In the genomic region with DNA sequence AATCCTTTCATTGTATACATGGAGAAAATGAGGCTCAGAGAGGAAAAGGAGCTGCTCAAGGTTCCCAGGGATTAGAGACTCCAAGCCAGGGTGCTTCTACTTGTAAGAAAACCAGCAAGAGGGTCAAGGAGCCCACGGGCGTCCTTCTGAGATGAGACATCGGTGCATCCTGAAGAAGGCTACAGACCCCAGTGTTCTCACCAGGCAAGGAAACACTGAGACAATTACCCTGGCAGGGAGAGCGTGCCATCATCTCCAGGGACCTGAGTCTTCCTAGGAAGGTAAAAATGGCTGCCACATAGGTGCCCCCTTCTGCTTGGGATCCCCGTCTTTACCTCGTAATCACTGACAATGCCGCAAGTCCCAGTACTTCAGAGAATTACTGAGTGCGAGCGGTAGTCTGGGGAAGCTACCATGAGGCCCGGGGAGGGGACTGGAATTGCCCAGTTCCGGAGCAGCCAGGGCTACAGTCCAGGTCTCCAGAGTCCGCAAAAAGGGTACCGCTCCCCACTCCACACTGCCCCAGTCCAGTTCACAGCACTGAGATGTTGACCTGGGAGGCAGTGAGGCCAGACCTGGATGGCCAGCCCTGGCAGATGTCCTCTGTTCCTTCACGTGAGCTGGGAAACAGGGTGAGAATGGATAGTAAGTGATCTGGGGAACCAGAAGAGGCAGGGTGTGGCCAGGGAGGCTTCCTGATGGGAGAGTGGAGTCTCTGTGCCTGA, we compare ENCODE assay signal across 21 cellular contexts.
DNase-seq lines count a peak whose midpoint lies in the region; ATAC-seq, FAIRE-seq and TF ChIP-seq lines count a peak whose summit lies in the region.
"Had no signal": no experiment of that assay in that cellular context is flagged by ENCODE, and none has a peak within 500 bp of the region (broad histone marks: within the 10 kb centered on the region; RNA-seq: fewer than 3 reads in every experiment).

No MANE protein-coding gene starts in this region.

- H3K4me1 ChIP-seq in heart left ventricle (peaks cover 0 to 29% (median 13%) of the 10 kb centered on the region in 12 donors), astrocyte (ENCODE audit: insufficient read depth, low read length) (peaks cover 15% of the 10 kb centered on the region), mesenchymal stem cell (ENCODE audit: control insufficient read depth, insufficient read depth, low read depth, low read length) (no peaks in the 10 kb centered on the region), subcutaneous abdominal adipose tissue (ENCODE audit: control insufficient read depth in 5 of 5, insufficient read depth in 5 of 5, low read length in 5 of 5) (peaks cover 7 to 31% (median 15%) of the 10 kb centered on the region in 5 donors)
- H3K4me1 ChIP-seq: prostate gland had no signal

- no peaks in the 10 kb centered on the region for H4K20me1 ChIP-seq in astrocyte (ENCODE audit: insufficient read depth, low read length)

- H3K4ac ChIP-seq in mesenchymal stem cell (ENCODE audit: low read depth in 1 of 2, low read length in 2 of 2) = no peak overlapping the region

- H3K36me3 Mint-ChIP-seq in astrocyte (ENCODE audit: low read depth, unreplicated experiment) = peaks cover 2% of the 10 kb centered on the region
- H3K36me3 Mint-ChIP-seq: immature natural killer cell had no signal

- H2BK120ac ChIP-seq in mesenchymal stem cell (ENCODE audit: low read depth, low read length) = no peak overlapping the region

- H4K8ac ChIP-seq in mesenchymal stem cell (ENCODE audit: low read length) = peak overlapping the region; percentile 2

- peak overlapping the region; percentile 81 for H3K27ac Mint-ChIP-seq in astrocyte (ENCODE audit: unreplicated experiment)
- H3K27ac Mint-ChIP-seq: activated CD4-positive, alpha-beta T cell treated with anti-CD3 and anti-CD28 coated beads for 36 hours; activated T-helper 2 cell treated with anti-CD3 and anti-CD28 coated beads, Interferon-gamma antibody, Interleukin-2, Interleukin-4, amounts not matched to agents 10 μg/mL and 5 μg/mL and 100 μg/mL, durations not matched to agents 14 hours and 24 hours and 36 hours; immature natural killer cell; natural killer cell had no signal

- H3K4me3 Mint-ChIP-seq in astrocyte (ENCODE audit: unreplicated experiment) = no peak overlapping the region
- H3K4me3 Mint-ChIP-seq: activated CD4-positive, alpha-beta T cell treated with anti-CD3 and anti-CD28 coated beads for 36 hours; immature natural killer cell; natural killer cell had no signal

- H3K4me2 ChIP-seq in astrocyte (ENCODE audit: low read length) = no peak overlapping the region
- H3K4me2 ChIP-seq in mesenchymal stem cell (ENCODE audit: low read length, poor library complexity, severe bottlenecking) = no peak overlapping the region

- WGBS in heart left ventricle, 4 donors = 87 to 91% (median 89%) methylated on average over 8 to 14 of the region's 14 CpGs
- WGBS in mesenchymal stem cell = 90% methylated on average over 14 of the region's 14 CpGs

- H2AK5ac ChIP-seq in mesenchymal stem cell (ENCODE audit: low read length, severe bottlenecking) = peak overlapping the region; percentile 63

- H3K4me3 ChIP-seq in heart left ventricle = no peak overlapping the region
- H3K4me3 ChIP-seq in astrocyte (ENCODE audit: insufficient read depth, low read depth, low read length) = no peak overlapping the region
- peak overlapping the region in 1 of 2 experiments; percentile 1 for H3K4me3 ChIP-seq in mesenchymal stem cell (ENCODE audit: insufficient read depth in 1 of 2, low read depth in 1 of 2, low read length in 2 of 2)
- no peak overlapping the region for H3K4me3 ChIP-seq in subcutaneous abdominal adipose tissue (ENCODE audit: low read depth in 1 of 5, low read length in 5 of 5)
- H3K4me3 ChIP-seq: lung, prostate gland had no signal

- no peak overlapping the region for H3K23ac ChIP-seq in mesenchymal stem cell (ENCODE audit: low read length in 2 of 2)

- peaks cover 1% of the 10 kb centered on the region for H3K9me3 Mint-ChIP-seq in astrocyte (ENCODE audit: unreplicated experiment)
- H3K9me3 Mint-ChIP-seq: activated T-helper 2 cell treated with anti-CD3 and anti-CD28 coated beads, Interferon-gamma antibody, Interleukin-2, Interleukin-4, amounts not matched to agents 10 μg/mL and 5 μg/mL and 100 μg/mL, durations not matched to agents 14 hours and 24 hours and 36 hours; natural killer cell had no signal

- no peaks in the 10 kb centered on the region for H3K27me3 Mint-ChIP-seq in astrocyte (ENCODE audit: low read depth, unreplicated experiment)
- H3K27me3 Mint-ChIP-seq: activated CD4-positive, alpha-beta T cell treated with anti-CD3 and anti-CD28 coated beads for 36 hours had no signal

- TF ChIP-seq POLR2A in heart left ventricle (IDR thresholded peaks at IDR 0.05) = no peak

- H3K27me3 ChIP-seq in heart left ventricle = no peaks in the 10 kb centered on the region
- H3K27me3 ChIP-seq in astrocyte (ENCODE audit: insufficient read depth, low read length) = no peaks in the 10 kb centered on the region
- H3K27me3 ChIP-seq in mesenchymal stem cell (ENCODE audit: control insufficient read depth in 1 of 2, insufficient read depth in 1 of 2, low read length in 2 of 2) = no peaks in the 10 kb centered on the region
- no peaks in the 10 kb centered on the region for H3K27me3 ChIP-seq in subcutaneous abdominal adipose tissue (ENCODE audit: control insufficient read depth in 5 of 5, insufficient read depth in 4 of 5, low read length in 5 of 5)

- H3K27ac ChIP-seq in heart left ventricle (peak overlapping the region in 10 of 12 donors; percentile 41 to 85 (median 64)), astrocyte (ENCODE audit: low read depth, low read length) (no peak overlapping the region), mesenchymal stem cell (ENCODE audit: low read length, poor library complexity, severe bottlenecking) (no peak overlapping the region), subcutaneous abdominal adipose tissue (ENCODE audit: low read depth, low read length) (peak overlapping the region; percentile 7)
- H3K27ac ChIP-seq: prostate gland had no signal

- peak overlapping the region in 1 of 2 experiments; percentile 64 for H3K14ac ChIP-seq in mesenchymal stem cell (ENCODE audit: low read length in 2 of 2)

- H2AFZ ChIP-seq in astrocyte (ENCODE audit: low read depth, low read length) (peak overlapping the region; percentile 69), mesenchymal stem cell (ENCODE audit: low read depth, low read length) (no peak overlapping the region)

- DNase-seq in heart left ventricle (peak in 1 of 5 donors; percentile 17), left cardiac atrium (no peak), astrocyte (ENCODE audit: low read depth) (no peak), mesenchymal stem cell (no peak), DMS114 treated with DMSO at 0.1 percent for 48 hours (lab: John Stamatoyannopoulos, UW; ENCODE audit: unreplicated experiment) (no peak), AG20443 (ENCODE audit: low spot score) (no peak)
- DNase-seq: activated CD4-positive, alpha-beta T cell treated with anti-CD3 and anti-CD28 coated beads for 36 hours; central memory CD4-positive, alpha-beta T cell; DMS79 treated with DMSO at 0.1 percent for 48 hours; effector CD8-positive, alpha-beta T cell; immature natural killer cell; MM.1S; natural killer cell; NCI-H187; NCI-H774; stimulated activated CD8-positive, alpha-beta memory T cell treated with anti-CD3 and anti-CD28 coated beads, Interleukin-4, amount 100 ng/mL, for 48 hours had no signal

- H2BK5ac ChIP-seq in mesenchymal stem cell (ENCODE audit: low read depth, low read length, poor library complexity, severe bottlenecking) = no peak overlapping the region

- peaks cover 18% of the 10 kb centered on the region for H3K4me1 Mint-ChIP-seq in astrocyte (ENCODE audit: low read depth, unreplicated experiment)
- H3K4me1 Mint-ChIP-seq: immature natural killer cell had no signal

- H3K9ac ChIP-seq in astrocyte (ENCODE audit: low read length) (no peak overlapping the region), mesenchymal stem cell (ENCODE audit: low read length) (peak overlapping the region; percentile 20), subcutaneous abdominal adipose tissue (ENCODE audit: low read length in 5 of 5) (no peak overlapping the region)

- H2BK12ac ChIP-seq in mesenchymal stem cell (ENCODE audit: low read length in 2 of 2) = no peak overlapping the region

- no peaks in the 10 kb centered on the region for H3K9me3 ChIP-seq in heart left ventricle
- no peaks in the 10 kb centered on the region for H3K9me3 ChIP-seq in astrocyte (ENCODE audit: insufficient read depth, low read depth, low read length)
- peaks cover 1% of the 10 kb centered on the region for H3K9me3 ChIP-seq in mesenchymal stem cell (ENCODE audit: control insufficient read depth, low read length)
- no peaks in the 10 kb centered on the region for H3K9me3 ChIP-seq in subcutaneous abdominal adipose tissue (ENCODE audit: control insufficient read depth in 5 of 5, low read length in 5 of 5)
- H3K9me3 ChIP-seq: prostate gland had no signal

- H3K79me1 ChIP-seq in mesenchymal stem cell (replicated peaks; ENCODE audit: low read length, poor library complexity, severe bottlenecking) = no peaks in the 10 kb centered on the region

- peak in 2 of 4 donors; percentile 11 to 12 for ATAC-seq in heart left ventricle
- no peak for ATAC-seq in left cardiac atrium
- no peak for ATAC-seq in HG03565 (IDR thresholded peaks at IDR 0.05; ENCODE audit: unreplicated experiment)
- ATAC-seq: activated CD4-positive, alpha-beta T cell treated with anti-CD3 and anti-CD28 coated beads for 36 hours; natural killer cell had no signal

- H3K79me2 ChIP-seq in astrocyte (ENCODE audit: insufficient read depth, low read length) = no peaks in the 10 kb centered on the region

- TF ChIP-seq CTCF in heart left ventricle (IDR thresholded peaks at IDR 0.05) (no peak), astrocyte (IDR thresholded peaks at IDR 0.05; ENCODE audit: insufficient read depth, low read depth, low read length) (no peak)

- peak overlapping the region in 1 of 2 experiments; percentile 75 for H3K18ac ChIP-seq in mesenchymal stem cell (ENCODE audit: low read depth in 1 of 2, low read length in 2 of 2)

- intact Hi-C loops in heart left ventricle (cut with DNase I) = no loop called here
- intact Hi-C loops in left cardiac atrium (cut with DNase I) = no loop called here

- no peak overlapping the region for H2BK15ac ChIP-seq in mesenchymal stem cell (ENCODE audit: low read depth, poor library complexity, severe bottlenecking)

- FAIRE-seq in astrocyte (lab: Jason Lieb, UNC) = no peak

- peak overlapping the region; percentile 88 for H4K91ac ChIP-seq in mesenchymal stem cell (ENCODE audit: low read length)

- H3K36me3 ChIP-seq in heart left ventricle = no peaks in the 10 kb centered on the region
- no peaks in the 10 kb centered on the region for H3K36me3 ChIP-seq in astrocyte (ENCODE audit: insufficient read depth, low read length)
- H3K36me3 ChIP-seq in mesenchymal stem cell (ENCODE audit: control insufficient read depth in 1 of 2, insufficient read depth in 2 of 2, low read depth in 1 of 2, low read length in 2 of 2) = peaks cover 3 to 25% of the 10 kb centered on the region in 2 experiments
- H3K36me3 ChIP-seq in subcutaneous abdominal adipose tissue (ENCODE audit: control insufficient read depth in 5 of 5, insufficient read depth in 5 of 5, low read length in 5 of 5) = no peaks in the 10 kb centered on the region
- H3K36me3 ChIP-seq: prostate gland had no signal

Comparison
In these comparisons a context has a peak if more than half of its experiments do, and no peak if none do; other contexts are left out.
1. H3K27ac ChIP-seq: peak in heart left ventricle (10 of 12) and subcutaneous abdominal adipose tissue (single experiment); none in astrocyte (single experiment) and mesenchymal stem cell (single experiment).